8 cellular contexts compared by ENCODE assay signal in the genomic region with DNA sequence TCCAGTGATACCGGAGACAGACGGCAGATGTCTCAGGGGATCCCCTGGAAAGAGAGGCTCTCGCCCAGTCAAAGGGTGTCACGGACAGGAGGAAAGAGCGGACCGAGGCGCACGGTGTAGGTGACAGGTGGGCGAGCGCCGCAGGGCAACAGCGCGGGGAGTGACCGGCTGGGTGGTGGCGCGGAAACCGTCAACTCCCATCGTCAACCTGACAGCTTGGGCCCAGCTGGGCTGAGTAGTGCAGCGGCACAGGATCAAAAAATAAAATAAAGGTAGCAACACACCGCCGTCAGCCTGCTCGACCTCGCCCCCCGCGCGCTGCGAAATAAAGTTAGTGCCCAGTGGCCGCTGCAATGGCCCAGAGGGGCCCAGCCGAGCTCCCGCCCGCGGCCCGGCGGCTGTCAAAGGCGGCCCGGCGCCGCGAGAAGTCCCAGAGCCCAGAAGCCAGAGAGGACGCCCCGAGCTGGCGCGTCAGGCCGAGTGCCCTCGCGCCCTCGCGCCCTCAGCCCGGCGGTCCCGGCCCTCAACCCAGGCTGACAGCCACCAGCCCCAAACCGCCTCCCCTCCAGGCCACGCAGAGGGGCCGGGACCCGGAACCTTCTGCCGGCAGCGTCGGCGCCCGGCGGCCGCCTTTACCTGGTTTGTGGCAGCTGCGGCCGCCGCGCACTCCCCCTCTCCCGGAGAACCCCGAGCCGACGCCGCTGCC. TPM values are rescaled to one million over a fixed set of nuclear protein-coding genes. Genes with fewer than 3 reads are reported as not detected.
DNase-seq lines count a peak whose midpoint lies in the region; ATAC-seq and TF ChIP-seq lines count a peak whose summit lies in the region.

A gene with protein sequence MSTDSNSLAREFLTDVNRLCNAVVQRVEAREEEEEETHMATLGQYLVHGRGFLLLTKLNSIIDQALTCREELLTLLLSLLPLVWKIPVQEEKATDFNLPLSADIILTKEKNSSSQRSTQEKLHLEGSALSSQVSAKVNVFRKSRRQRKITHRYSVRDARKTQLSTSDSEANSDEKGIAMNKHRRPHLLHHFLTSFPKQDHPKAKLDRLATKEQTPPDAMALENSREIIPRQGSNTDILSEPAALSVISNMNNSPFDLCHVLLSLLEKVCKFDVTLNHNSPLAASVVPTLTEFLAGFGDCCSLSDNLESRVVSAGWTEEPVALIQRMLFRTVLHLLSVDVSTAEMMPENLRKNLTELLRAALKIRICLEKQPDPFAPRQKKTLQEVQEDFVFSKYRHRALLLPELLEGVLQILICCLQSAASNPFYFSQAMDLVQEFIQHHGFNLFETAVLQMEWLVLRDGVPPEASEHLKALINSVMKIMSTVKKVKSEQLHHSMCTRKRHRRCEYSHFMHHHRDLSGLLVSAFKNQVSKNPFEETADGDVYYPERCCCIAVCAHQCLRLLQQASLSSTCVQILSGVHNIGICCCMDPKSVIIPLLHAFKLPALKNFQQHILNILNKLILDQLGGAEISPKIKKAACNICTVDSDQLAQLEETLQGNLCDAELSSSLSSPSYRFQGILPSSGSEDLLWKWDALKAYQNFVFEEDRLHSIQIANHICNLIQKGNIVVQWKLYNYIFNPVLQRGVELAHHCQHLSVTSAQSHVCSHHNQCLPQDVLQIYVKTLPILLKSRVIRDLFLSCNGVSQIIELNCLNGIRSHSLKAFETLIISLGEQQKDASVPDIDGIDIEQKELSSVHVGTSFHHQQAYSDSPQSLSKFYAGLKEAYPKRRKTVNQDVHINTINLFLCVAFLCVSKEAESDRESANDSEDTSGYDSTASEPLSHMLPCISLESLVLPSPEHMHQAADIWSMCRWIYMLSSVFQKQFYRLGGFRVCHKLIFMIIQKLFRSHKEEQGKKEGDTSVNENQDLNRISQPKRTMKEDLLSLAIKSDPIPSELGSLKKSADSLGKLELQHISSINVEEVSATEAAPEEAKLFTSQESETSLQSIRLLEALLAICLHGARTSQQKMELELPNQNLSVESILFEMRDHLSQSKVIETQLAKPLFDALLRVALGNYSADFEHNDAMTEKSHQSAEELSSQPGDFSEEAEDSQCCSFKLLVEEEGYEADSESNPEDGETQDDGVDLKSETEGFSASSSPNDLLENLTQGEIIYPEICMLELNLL (N-terminal part only) (minus strand): TSS at position 700 of the 706 bp plus-strand sequence. CDS start 36,489 bp downstream, outside the sequence.

- H3K9me3 Mint-ChIP-seq in activated naive CD4-positive, alpha-beta T cell treated with anti-CD3 and anti-CD28 coated beads, Interleukin-2, amount 50 U/mL, for 24 hours, result no peaks in the 10 kb centered on the region

- H3K4me1 ChIP-seq in ovary (ENCODE audit: insufficient read depth), result peaks cover 7% of the 10 kb centered on the region

- WGBS in ovary, 3 donors, result 0 to 1% (median 0%) methylated on average over 43 to 71 of the region's 71 CpGs

- H3K4me3 Mint-ChIP-seq in activated naive CD4-positive, alpha-beta T cell treated with anti-CD3 and anti-CD28 coated beads, Interleukin-2, amount 50 U/mL, for 24 hours, result peak within 1 kb of the TSS; percentile 98

- H3K4me3 ChIP-seq in ovary, result peak within 1 kb of the TSS; percentile 89

- no peaks in the 10 kb centered on the region for H3K36me3 ChIP-seq in ovary

- DNase-seq in D341Med (ENCODE audit: low spot score) (peak; percentile 72), SHP77 treated with DMSO at 0.1 percent for 48 hours (lab: John Stamatoyannopoulos, UW) (peak; percentile 16), head of caudate nucleus (peak in 41 of 42 donors; percentile 9 to 74 (median 45)), ovary (peak in 4 of 5 donors; percentile 37 to 61 (median 56)), SIG-M5 (lab: John Stamatoyannopoulos, UW) (no peak)

- TF ChIP-seq POLR2A in ovary (IDR thresholded peaks at IDR 0.05), result no peak

- H3K27me3 ChIP-seq in ovary, result no peaks in the 10 kb centered on the region

- H3K27ac ChIP-seq in ovary, result peak within 1 kb of the TSS; percentile 85 to 95

- ATAC-seq in GM19468 (IDR thresholded peaks at IDR 0.05; ENCODE audit: extremely low read depth, unreplicated experiment) (peak; percentile 19), HG03565 (IDR thresholded peaks at IDR 0.05; ENCODE audit: unreplicated experiment) (peak; percentile 43)

- no peaks in the 10 kb centered on the region for H3K9me3 ChIP-seq in ovary

- no peaks in the 10 kb centered on the region for H3K27me3 Mint-ChIP-seq in activated naive CD4-positive, alpha-beta T cell treated with anti-CD3 and anti-CD28 coated beads, Interleukin-2, amount 50 U/mL, for 24 hours

- peak in 2 of 3 donors; percentile 30 to 32 for TF ChIP-seq CTCF in ovary (IDR thresholded peaks at IDR 0.05)

- no peak for TF ChIP-seq EP300 in ovary (IDR thresholded peaks at IDR 0.05)

- intact Hi-C loops in head of caudate nucleus (cut with DNase I), result loop anchor here (5.0 kb wide), 1 partner anchor 106 kb away; no protein-coding TSS in a partner anchor
- intact Hi-C loops in ovary (cut with DNase I), result loop anchor here in 1 of 4 donors (10.0 kb wide), 1 partner anchor 198 kb away; a partner anchor contains a TSS

- peaks cover 53% of the 10 kb centered on the region for H3K4me1 Mint-ChIP-seq in activated naive CD4-positive, alpha-beta T cell treated with anti-CD3 and anti-CD28 coated beads, Interleukin-2, amount 50 U/mL, for 24 hours

- peak within 1 kb of the TSS; percentile 99 for H3K27ac Mint-ChIP-seq in activated naive CD4-positive, alpha-beta T cell treated with anti-CD3 and anti-CD28 coated beads, Interleukin-2, amount 50 U/mL, for 24 hours

- H3K36me3 Mint-ChIP-seq in activated naive CD4-positive, alpha-beta T cell treated with anti-CD3 and anti-CD28 coated beads, Interleukin-2, amount 50 U/mL, for 24 hours, result peaks cover 2% of the 10 kb centered on the region

RNA-seq across cellular contexts. Expression of the gene that starts here (rescaled TPM):
- 10 to 100 TPM; 18.0 to 29.2 (median 21.8) TPM for total RNA-seq in ovary
- 10 to 100 TPM in 1 of 2 donors, 1 to 10 TPM in 1; 6.8 to 12.4 TPM for polyA plus RNA-seq in ovary
